Comparison of ENCODE assay signal across 14 cellular contexts in the genomic region with DNA sequence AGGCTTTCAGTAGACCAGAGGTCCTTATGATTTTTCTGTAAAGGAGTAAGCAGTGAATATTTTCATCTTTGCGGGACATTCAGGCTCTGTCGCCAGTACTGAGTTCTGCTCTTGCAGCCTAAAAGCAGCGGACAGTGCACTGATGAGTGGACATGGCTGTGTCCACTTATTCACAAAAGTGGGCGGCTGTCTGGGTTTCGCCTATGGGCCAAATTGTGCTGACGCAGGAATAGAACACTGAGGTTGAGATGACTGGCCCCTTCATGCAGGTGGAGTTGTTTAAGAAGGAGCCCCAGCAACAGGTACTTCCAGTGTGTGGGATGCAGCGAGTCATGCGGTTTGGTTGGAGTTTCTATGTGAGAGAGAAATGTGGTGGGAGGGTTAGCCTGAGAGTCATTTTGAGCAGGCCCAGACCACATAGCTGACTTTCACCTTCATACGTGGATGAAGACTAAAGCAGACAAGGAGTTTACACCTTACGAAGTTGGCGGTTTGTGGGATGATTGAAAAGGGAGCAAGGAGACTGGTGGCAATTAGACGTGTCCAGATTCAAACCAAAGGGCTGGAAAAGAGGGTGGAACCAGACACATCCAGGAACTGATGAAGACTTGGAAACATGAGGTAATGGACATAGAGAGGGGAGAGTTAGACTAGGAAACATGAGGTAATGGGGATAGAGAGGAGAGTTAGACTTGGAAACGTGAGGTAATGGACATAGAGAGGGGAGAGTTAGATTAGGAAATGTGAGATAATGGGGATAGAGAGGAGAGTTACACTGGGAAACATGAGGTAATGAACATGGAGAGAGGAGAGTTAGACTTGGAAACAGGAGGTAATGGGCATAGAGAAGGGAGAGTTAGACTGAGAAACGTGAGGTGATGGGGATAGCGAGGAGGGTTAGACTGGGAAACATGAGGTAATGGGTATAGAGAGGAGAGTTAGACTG. TPM values are rescaled to one million over a fixed set of nuclear protein-coding genes. Genes with fewer than 3 reads are reported as not detected.
DNase-seq lines count a peak whose midpoint lies in the region; ATAC-seq, FAIRE-seq and TF ChIP-seq lines count a peak whose summit lies in the region.
"Had no signal": no experiment of that assay in that cellular context is flagged by ENCODE, and none has a peak within 500 bp of the region (broad histone marks: within the 10 kb centered on the region; RNA-seq: fewer than 3 reads in every experiment).

No MANE protein-coding gene starts in this region.

- H3K9me3 ChIP-seq in small intestine (ENCODE audit: control insufficient read depth, low read depth) (no peaks in the 10 kb centered on the region), esophagus squamous epithelium (no peaks in the 10 kb centered on the region)
- H3K9me3 ChIP-seq: ascending aorta, BLaER1 had no signal

- no peak overlapping the region for H3K27ac Mint-ChIP-seq in activated T-cell treated with anti-CD3 and anti-CD28 coated beads, Interleukin-2, amount 50 U/mL, for 24 hours

- 88 to 93% (median 92%) methylated on average over 15 of the region's 15 CpGs for WGBS in small intestine, 3 donors
- 90 to 92% methylated on average over 14 to 15 of the region's 15 CpGs for WGBS in esophagus squamous epithelium, 2 donors

- peaks cover 13% of the 10 kb centered on the region for H3K4me1 Mint-ChIP-seq in activated T-cell treated with anti-CD3 and anti-CD28 coated beads, Interleukin-2, amount 50 U/mL, for 24 hours (ENCODE audit: low read depth)

- ATAC-seq in GM18868 (IDR thresholded peaks at IDR 0.05; ENCODE audit: unreplicated experiment) (peak; percentile 49), HG02610 (IDR thresholded peaks at IDR 0.05; ENCODE audit: unreplicated experiment) (peak; percentile 78), GM18498 (IDR thresholded peaks at IDR 0.05; ENCODE audit: unreplicated experiment) (no peak), GM21737 (IDR thresholded peaks at IDR 0.05; ENCODE audit: unreplicated experiment) (no peak)
- ATAC-seq: Panc1 had no signal

- no peaks in the 10 kb centered on the region for H3K9me3 Mint-ChIP-seq in activated T-cell treated with anti-CD3 and anti-CD28 coated beads, Interleukin-2, amount 50 U/mL, for 24 hours

- H3K36me3 ChIP-seq in small intestine (ENCODE audit: control insufficient read depth in 2 of 2, insufficient read depth in 2 of 2, low read length in 2 of 2) (peaks cover 10 to 15% of the 10 kb centered on the region in 2 donors), esophagus squamous epithelium (peaks cover 19 to 100% (median 21%) of the 10 kb centered on the region in 3 donors)

- TF ChIP-seq POLR2A in esophagus squamous epithelium (IDR thresholded peaks at IDR 0.05), result no peak

- TF ChIP-seq CTCF in esophagus squamous epithelium (IDR thresholded peaks at IDR 0.05), result no peak

- H3K4me1 ChIP-seq in small intestine (ENCODE audit: control insufficient read depth in 2 of 2, insufficient read depth in 1 of 2, low read depth in 1 of 2, low read length in 1 of 2) (no peaks in the 10 kb centered on the region), esophagus squamous epithelium (no peaks in the 10 kb centered on the region)
- H3K4me1 ChIP-seq: ascending aorta, BLaER1 had no signal

- H3K27me3 ChIP-seq in small intestine (ENCODE audit: control insufficient read depth in 2 of 2, insufficient read depth in 2 of 2, low read length in 2 of 2) (no peaks in the 10 kb centered on the region), esophagus squamous epithelium (no peaks in the 10 kb centered on the region)
- H3K27me3 ChIP-seq: ascending aorta, BLaER1 had no signal

- intact Hi-C loops in esophagus squamous epithelium (cut with DNase I), result no loop called here

- no peaks in the 10 kb centered on the region for H3K27me3 Mint-ChIP-seq in activated T-cell treated with anti-CD3 and anti-CD28 coated beads, Interleukin-2, amount 50 U/mL, for 24 hours

- H3K4me3 ChIP-seq in small intestine (ENCODE audit: low read depth in 1 of 2, low read length in 2 of 2), result no peak overlapping the region
- H3K4me3 ChIP-seq in esophagus squamous epithelium, result no peak overlapping the region
- H3K4me3 ChIP-seq: ascending aorta, BLaER1 had no signal

- DNase-seq in activated T-cell treated with anti-CD3 and anti-CD28 coated beads, Interleukin-2, amount 50 U/mL, for 24 hours, result peak; percentile 69
- DNase-seq in stimulated activated CD4-positive, alpha-beta T cell treated with anti-CD3 and anti-CD28 coated beads, Interleukin-1b, Interleukin-23, amount 100 ng/mL, for 48 hours, result peak; percentile 86
- DNase-seq in small intestine (no peak), esophagus squamous epithelium (lab: John Stamatoyannopoulos, UW) (no peak)
- DNase-seq: GF-D8, NCI-H2029 treated with DMSO at 0.1 percent for 48 hours had no signal

- FAIRE-seq in small intestine (lab: Jason Lieb, UNC), result no peak
- FAIRE-seq: GM19239 had no signal

- H3K27ac ChIP-seq in small intestine (ENCODE audit: low read depth in 1 of 2, low read length in 1 of 2) (no peak overlapping the region), esophagus squamous epithelium (no peak overlapping the region)
- H3K27ac ChIP-seq: ascending aorta, BLaER1 had no signal

- peaks cover 24% of the 10 kb centered on the region for H3K36me3 Mint-ChIP-seq in activated T-cell treated with anti-CD3 and anti-CD28 coated beads, Interleukin-2, amount 50 U/mL, for 24 hours (ENCODE audit: low read depth)

- no peak overlapping the region for H3K4me3 Mint-ChIP-seq in activated T-cell treated with anti-CD3 and anti-CD28 coated beads, Interleukin-2, amount 50 U/mL, for 24 hours

RNA-seq across cellular contexts. Expression of gene WDR37, which starts 38.2 kb away (rescaled TPM):
- 1 to 10 TPM; 6.8 to 7.9 (median 7.6) TPM for polyA plus RNA-seq in small intestine
- total RNA-seq in esophagus squamous epithelium, result 10 to 100 TPM in 2 of 4 donors, 1 to 10 TPM in 2; 7.5 to 17.2 (median 11.3) TPM

RNA-seq across cellular contexts. Expression of gene IDI1, which starts 45.5 kb away (rescaled TPM):
- polyA plus RNA-seq in small intestine, result 10 to 100 TPM; 37.8 to 79.5 (median 44.7) TPM
- total RNA-seq in esophagus squamous epithelium, result 10 to 100 TPM; 30.7 to 87.5 (median 59.9) TPM

Comparison
In these comparisons a context has a peak if more than half of its experiments do, and no peak if none do; other contexts are left out.
1. ATAC-seq: peak in GM18868 (single experiment) and HG02610 (single experiment); none in GM18498 (single experiment) and GM21737 (single experiment).
2. DNase-seq: peak in activated T-cell treated with anti-CD3 and anti-CD28 coated beads, Interleukin-2, amount 50 U/mL, for 24 hours (single experiment) and stimulated activated CD4-positive, alpha-beta T cell treated with anti-CD3 and anti-CD28 coated beads, Interleukin-1b, Interleukin-23, amount 100 ng/mL, for 48 hours (single experiment); none in small intestine (single experiment) and esophagus squamous epithelium (single experiment).